ENCODE assay signal across 2 cellular contexts in genomic region chr6:13006578-13007300, GRCh38.
A peak's percentile ranks its signal among the peaks of the same experiment; 100 is the strongest.
TF ChIP-seq lines count a peak whose summit lies in the region.

No MANE protein-coding gene starts in this region.

TF ChIP-seq in K562, 482 proteins besides CTCF, POLR2A, EP300 and RAD21 (continued from another document and continues in another):
- no peak for TF ChIP-seq HOXB6 (CRISPR knock-in tag; IDR thresholded peaks at IDR 0.05; ENCODE audit: borderline replicate concordance)
- TF ChIP-seq NR2C2 (CRISPR knock-in tag; IDR thresholded peaks at IDR 0.05) = no peak
- peak; percentile 50; the same call in 1 of the 2 replicates for TF ChIP-seq NR2C2 (tag; IDR thresholded peaks at IDR 0.05)
- peak; percentile 43; the same call in 1 of the 2 replicates for TF ChIP-seq NCOA1 (IDR thresholded peaks at IDR 0.05; ENCODE audit: low read depth)
- TF ChIP-seq TAL1 (IDR thresholded peaks at IDR 0.05) = peak; percentile 63
- TF ChIP-seq PHF21A (IDR thresholded peaks at IDR 0.05; ENCODE audit: borderline replicate concordance, low read depth) = no peak
- TF ChIP-seq POLR2G (IDR thresholded peaks at IDR 0.05; ENCODE audit: low read depth, low read length) = no peak
- no peak for TF ChIP-seq FOS (IDR thresholded peaks at IDR 0.05; ENCODE audit: extremely low read depth, insufficient read length)
- TF ChIP-seq MAFG (tag; conservative IDR thresholded peaks at IDR 0.05) = peak; percentile 70
- TF ChIP-seq, protein P1, sequence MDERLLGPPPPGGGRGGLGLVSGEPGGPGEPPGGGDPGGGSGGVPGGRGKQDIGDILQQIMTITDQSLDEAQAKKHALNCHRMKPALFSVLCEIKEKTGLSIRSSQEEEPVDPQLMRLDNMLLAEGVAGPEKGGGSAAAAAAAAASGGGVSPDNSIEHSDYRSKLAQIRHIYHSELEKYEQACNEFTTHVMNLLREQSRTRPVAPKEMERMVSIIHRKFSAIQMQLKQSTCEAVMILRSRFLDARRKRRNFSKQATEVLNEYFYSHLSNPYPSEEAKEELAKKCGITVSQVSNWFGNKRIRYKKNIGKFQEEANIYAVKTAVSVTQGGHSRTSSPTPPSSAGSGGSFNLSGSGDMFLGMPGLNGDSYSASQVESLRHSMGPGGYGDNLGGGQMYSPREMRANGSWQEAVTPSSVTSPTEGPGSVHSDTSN (CRISPR knock-in tag; IDR thresholded peaks at IDR 0.05; ENCODE audit: low read depth) = no peak
- TF ChIP-seq, protein P1 (tag; conservative IDR thresholded peaks at IDR 0.05; ENCODE audit: low read depth) = no peak
- TF ChIP-seq, protein P2, sequence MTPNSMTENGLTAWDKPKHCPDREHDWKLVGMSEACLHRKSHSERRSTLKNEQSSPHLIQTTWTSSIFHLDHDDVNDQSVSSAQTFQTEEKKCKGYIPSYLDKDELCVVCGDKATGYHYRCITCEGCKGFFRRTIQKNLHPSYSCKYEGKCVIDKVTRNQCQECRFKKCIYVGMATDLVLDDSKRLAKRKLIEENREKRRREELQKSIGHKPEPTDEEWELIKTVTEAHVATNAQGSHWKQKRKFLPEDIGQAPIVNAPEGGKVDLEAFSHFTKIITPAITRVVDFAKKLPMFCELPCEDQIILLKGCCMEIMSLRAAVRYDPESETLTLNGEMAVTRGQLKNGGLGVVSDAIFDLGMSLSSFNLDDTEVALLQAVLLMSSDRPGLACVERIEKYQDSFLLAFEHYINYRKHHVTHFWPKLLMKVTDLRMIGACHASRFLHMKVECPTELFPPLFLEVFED (CRISPR knock-in tag; conservative IDR thresholded peaks at IDR 0.05) = no peak
- TF ChIP-seq ILK (tag; IDR thresholded peaks at IDR 0.05; ENCODE audit: borderline replicate concordance, low read depth) = no peak
- TF ChIP-seq ZSCAN32 (CRISPR knock-in tag; IDR thresholded peaks at IDR 0.05) = no peak
- TF ChIP-seq MTA3 (IDR thresholded peaks at IDR 0.05; ENCODE audit: borderline replicate concordance) = peak; percentile 44; the same call in 1 of the 2 replicates
- no peak for TF ChIP-seq TFAM (CRISPR knock-in tag; conservative IDR thresholded peaks at IDR 0.05)
- TF ChIP-seq CBFA2T3 (IDR thresholded peaks at IDR 0.05) = peak; percentile 78
- peak; percentile 51 for TF ChIP-seq NFE2 (IDR thresholded peaks at IDR 0.05; ENCODE audit: low read depth)
- TF ChIP-seq ZNF778 (CRISPR knock-in tag; IDR thresholded peaks at IDR 0.05) = no peak
- TF ChIP-seq ZBED1 (IDR thresholded peaks at IDR 0.05) = no peak
- TF ChIP-seq, protein P3, sequence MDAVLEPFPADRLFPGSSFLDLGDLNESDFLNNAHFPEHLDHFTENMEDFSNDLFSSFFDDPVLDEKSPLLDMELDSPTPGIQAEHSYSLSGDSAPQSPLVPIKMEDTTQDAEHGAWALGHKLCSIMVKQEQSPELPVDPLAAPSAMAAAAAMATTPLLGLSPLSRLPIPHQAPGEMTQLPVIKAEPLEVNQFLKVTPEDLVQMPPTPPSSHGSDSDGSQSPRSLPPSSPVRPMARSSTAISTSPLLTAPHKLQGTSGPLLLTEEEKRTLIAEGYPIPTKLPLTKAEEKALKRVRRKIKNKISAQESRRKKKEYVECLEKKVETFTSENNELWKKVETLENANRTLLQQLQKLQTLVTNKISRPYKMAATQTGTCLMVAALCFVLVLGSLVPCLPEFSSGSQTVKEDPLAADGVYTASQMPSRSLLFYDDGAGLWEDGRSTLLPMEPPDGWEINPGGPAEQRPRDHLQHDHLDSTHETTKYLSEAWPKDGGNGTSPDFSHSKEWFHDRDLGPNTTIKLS (IDR thresholded peaks at IDR 0.05; ENCODE audit: borderline replicate concordance, low read depth) = no peak
- TF ChIP-seq GTF2B (IDR thresholded peaks at IDR 0.05; ENCODE audit: extremely low read depth, insufficient read length) = no peak
- TF ChIP-seq, protein P4, sequence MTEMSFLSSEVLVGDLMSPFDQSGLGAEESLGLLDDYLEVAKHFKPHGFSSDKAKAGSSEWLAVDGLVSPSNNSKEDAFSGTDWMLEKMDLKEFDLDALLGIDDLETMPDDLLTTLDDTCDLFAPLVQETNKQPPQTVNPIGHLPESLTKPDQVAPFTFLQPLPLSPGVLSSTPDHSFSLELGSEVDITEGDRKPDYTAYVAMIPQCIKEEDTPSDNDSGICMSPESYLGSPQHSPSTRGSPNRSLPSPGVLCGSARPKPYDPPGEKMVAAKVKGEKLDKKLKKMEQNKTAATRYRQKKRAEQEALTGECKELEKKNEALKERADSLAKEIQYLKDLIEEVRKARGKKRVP (CRISPR knock-in tag; IDR thresholded peaks at IDR 0.05) = peak; percentile 42; the same call in 1 of the 2 replicates
- TF ChIP-seq, protein P5, sequence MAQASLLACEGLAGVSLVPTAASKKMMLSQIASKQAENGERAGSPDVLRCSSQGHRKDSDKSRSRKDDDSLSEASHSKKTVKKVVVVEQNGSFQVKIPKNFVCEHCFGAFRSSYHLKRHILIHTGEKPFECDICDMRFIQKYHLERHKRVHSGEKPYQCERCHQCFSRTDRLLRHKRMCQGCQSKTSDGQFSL (CRISPR knock-in tag; IDR thresholded peaks at IDR 0.05) = no peak
- TF ChIP-seq, protein P5 (tag; IDR thresholded peaks at IDR 0.05) = no peak
- no peak for TF ChIP-seq ZNF24 (IDR thresholded peaks at IDR 0.05)
- TF ChIP-seq TRIM24 (IDR thresholded peaks at IDR 0.05) = 0 out of 4 replicates have a peak, but pooled peaks of 1 of the 2 experiments have one; percentile 15
- no peak for TF ChIP-seq CCAR2 (IDR thresholded peaks at IDR 0.05; ENCODE audit: low read depth, low read length)
- TF ChIP-seq TCF3 (CRISPR knock-in tag; IDR thresholded peaks at IDR 0.05) = peak; percentile 52

TF ChIP-seq in WTC11, 78 proteins besides CTCF, POLR2A, EP300 and RAD21 (continued from another document):
- TF ChIP-seq USF1 (CRISPR knock-in tag; IDR thresholded peaks at IDR 0.05) (no peak), AR (CRISPR knock-in tag; IDR thresholded peaks at IDR 0.05) (no peak), CBFB (CRISPR knock-in tag; IDR thresholded peaks at IDR 0.05; ENCODE audit: low read depth) (no peak), SMAD4 (CRISPR knock-in tag; IDR thresholded peaks at IDR 0.05) (no peak), ZSCAN18 (CRISPR knock-in tag; IDR thresholded peaks at IDR 0.05) (no peak), NR3C1 (CRISPR knock-in tag; conservative IDR thresholded peaks at IDR 0.05; ENCODE audit: low read depth) (no peak), ATF6 (CRISPR knock-in tag; IDR thresholded peaks at IDR 0.05) (no peak), ZBTB21 (CRISPR knock-in tag; IDR thresholded peaks at IDR 0.05; ENCODE audit: borderline replicate concordance) (no peak), E2F4 (CRISPR knock-in tag; IDR thresholded peaks at IDR 0.05; ENCODE audit: borderline replicate concordance, low read depth) (no peak), PRRX2 (CRISPR knock-in tag; IDR thresholded peaks at IDR 0.05) (no peak)
- TF ChIP-seq, protein P6, sequence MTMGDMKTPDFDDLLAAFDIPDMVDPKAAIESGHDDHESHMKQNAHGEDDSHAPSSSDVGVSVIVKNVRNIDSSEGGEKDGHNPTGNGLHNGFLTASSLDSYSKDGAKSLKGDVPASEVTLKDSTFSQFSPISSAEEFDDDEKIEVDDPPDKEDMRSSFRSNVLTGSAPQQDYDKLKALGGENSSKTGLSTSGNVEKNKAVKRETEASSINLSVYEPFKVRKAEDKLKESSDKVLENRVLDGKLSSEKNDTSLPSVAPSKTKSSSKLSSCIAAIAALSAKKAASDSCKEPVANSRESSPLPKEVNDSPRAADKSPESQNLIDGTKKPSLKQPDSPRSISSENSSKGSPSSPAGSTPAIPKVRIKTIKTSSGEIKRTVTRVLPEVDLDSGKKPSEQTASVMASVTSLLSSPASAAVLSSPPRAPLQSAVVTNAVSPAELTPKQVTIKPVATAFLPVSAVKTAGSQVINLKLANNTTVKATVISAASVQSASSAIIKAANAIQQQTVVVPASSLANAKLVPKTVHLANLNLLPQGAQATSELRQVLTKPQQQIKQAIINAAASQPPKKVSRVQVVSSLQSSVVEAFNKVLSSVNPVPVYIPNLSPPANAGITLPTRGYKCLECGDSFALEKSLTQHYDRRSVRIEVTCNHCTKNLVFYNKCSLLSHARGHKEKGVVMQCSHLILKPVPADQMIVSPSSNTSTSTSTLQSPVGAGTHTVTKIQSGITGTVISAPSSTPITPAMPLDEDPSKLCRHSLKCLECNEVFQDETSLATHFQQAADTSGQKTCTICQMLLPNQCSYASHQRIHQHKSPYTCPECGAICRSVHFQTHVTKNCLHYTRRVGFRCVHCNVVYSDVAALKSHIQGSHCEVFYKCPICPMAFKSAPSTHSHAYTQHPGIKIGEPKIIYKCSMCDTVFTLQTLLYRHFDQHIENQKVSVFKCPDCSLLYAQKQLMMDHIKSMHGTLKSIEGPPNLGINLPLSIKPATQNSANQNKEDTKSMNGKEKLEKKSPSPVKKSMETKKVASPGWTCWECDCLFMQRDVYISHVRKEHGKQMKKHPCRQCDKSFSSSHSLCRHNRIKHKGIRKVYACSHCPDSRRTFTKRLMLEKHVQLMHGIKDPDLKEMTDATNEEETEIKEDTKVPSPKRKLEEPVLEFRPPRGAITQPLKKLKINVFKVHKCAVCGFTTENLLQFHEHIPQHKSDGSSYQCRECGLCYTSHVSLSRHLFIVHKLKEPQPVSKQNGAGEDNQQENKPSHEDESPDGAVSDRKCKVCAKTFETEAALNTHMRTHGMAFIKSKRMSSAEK (CRISPR knock-in tag; IDR thresholded peaks at IDR 0.05; ENCODE audit: borderline replicate concordance) = no peak
- TF ChIP-seq, protein P7, sequence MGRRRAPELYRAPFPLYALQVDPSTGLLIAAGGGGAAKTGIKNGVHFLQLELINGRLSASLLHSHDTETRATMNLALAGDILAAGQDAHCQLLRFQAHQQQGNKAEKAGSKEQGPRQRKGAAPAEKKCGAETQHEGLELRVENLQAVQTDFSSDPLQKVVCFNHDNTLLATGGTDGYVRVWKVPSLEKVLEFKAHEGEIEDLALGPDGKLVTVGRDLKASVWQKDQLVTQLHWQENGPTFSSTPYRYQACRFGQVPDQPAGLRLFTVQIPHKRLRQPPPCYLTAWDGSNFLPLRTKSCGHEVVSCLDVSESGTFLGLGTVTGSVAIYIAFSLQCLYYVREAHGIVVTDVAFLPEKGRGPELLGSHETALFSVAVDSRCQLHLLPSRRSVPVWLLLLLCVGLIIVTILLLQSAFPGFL (CRISPR knock-in tag; IDR thresholded peaks at IDR 0.05; ENCODE audit: borderline replicate concordance) = no peak
